24 cellular contexts compared by ENCODE assay signal in the genomic region with DNA sequence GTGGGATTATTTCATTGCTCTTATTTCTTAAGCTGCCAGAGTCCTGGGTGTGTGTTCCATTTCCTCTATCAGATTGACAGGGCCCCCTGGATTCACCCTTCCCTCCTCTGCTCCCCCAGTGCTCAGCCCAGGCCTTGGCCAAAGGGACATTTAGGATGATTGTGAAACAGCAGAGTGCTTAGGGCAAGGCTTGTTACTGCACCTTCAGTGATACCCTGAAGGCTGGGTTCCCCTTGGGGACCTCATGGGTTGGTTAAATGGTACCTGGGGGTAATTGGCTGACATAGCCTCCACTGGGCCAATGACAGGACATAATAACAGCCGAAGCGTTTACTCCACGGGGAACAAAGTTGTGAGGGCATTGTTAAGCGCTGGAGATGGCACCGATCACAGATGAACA. TPM values are rescaled to one million over a fixed set of nuclear protein-coding genes. Genes with fewer than 3 reads are reported as not detected.
A peak's percentile ranks its signal among the peaks of the same experiment; 100 is the strongest.
DNase-seq lines count a peak whose midpoint lies in the region; ATAC-seq, FAIRE-seq and TF ChIP-seq lines count a peak whose summit lies in the region.
"Had no signal": no experiment of that assay in that cellular context is flagged by ENCODE, and none has a peak within 500 bp of the region (broad histone marks: within the 10 kb centered on the region; RNA-seq: fewer than 3 reads in every experiment).

No MANE protein-coding gene starts in this region.

- no peaks in the 10 kb centered on the region for H3K36me3 Mint-ChIP-seq in activated T-cell treated with anti-CD3 and anti-CD28 coated beads, Interleukin-2, amount 50 U/mL, for 72 hours (ENCODE audit: insufficient read depth in 2 of 2)
- peaks cover 4% of the 10 kb centered on the region for H3K36me3 Mint-ChIP-seq in CD4-positive, alpha-beta T cell (ENCODE audit: low read depth)
- H3K36me3 Mint-ChIP-seq in astrocyte (ENCODE audit: low read depth, unreplicated experiment): peaks cover 2% of the 10 kb centered on the region
- peaks cover 0 to 3% (median 1%) of the 10 kb centered on the region in 3 donors for H3K36me3 Mint-ChIP-seq in naive thymus-derived CD8-positive, alpha-beta T cell
- no peaks in the 10 kb centered on the region for H3K36me3 Mint-ChIP-seq in WTC11
- H3K36me3 Mint-ChIP-seq: CD8-positive, alpha-beta T cell had no signal

- no peaks in the 10 kb centered on the region for H3K4me1 ChIP-seq in astrocyte (ENCODE audit: insufficient read depth, low read length)
- H3K4me1 ChIP-seq: BE2C had no signal

- no peak overlapping the region for H3K27ac Mint-ChIP-seq in activated T-cell treated with anti-CD3 and anti-CD28 coated beads, Interleukin-2, amount 50 U/mL, for 72 hours
- peak overlapping the region; percentile 89 for H3K27ac Mint-ChIP-seq in CD4-positive, alpha-beta T cell
- peak overlapping the region; percentile 6 for H3K27ac Mint-ChIP-seq in astrocyte (ENCODE audit: unreplicated experiment)
- H3K27ac Mint-ChIP-seq in naive thymus-derived CD8-positive, alpha-beta T cell: peak overlapping the region in 9 of 10 donors; percentile 44 to 92 (median 73)
- H3K27ac Mint-ChIP-seq in WTC11: no peak overlapping the region

- POLR2A ChIA-PET in CD4-positive, alpha-beta T cell (lab: Charles Lee): interaction anchor here (0.6 to 0.8 kb wide), 2 partner anchors 8 to 10 kb away, joined by 3 read pairs; no protein-coding TSS in a partner anchor
- POLR2A ChIA-PET in naive thymus-derived CD8-positive, alpha-beta T cell (lab: Charles Lee): no interaction called here
- POLR2A ChIA-PET in WTC11 (lab: Charles Lee): interaction anchor here (0.6 kb wide), 1 partner anchor 251 kb away, joined by 3 read pairs; no protein-coding TSS in a partner anchor

- no peak for FAIRE-seq in astrocyte (lab: Jason Lieb, UNC)
- FAIRE-seq: GM12892, GM18507, H54 had no signal

- intact Hi-C loops in CD4-positive, alpha-beta T cell (cut with DNase I, micrococcal nuclease): loop anchor here (2.0 kb wide), 1 partner anchor 16 kb away; no protein-coding TSS in a partner anchor

- no peaks in the 10 kb centered on the region for H3K79me2 ChIP-seq in astrocyte (ENCODE audit: insufficient read depth, low read length)

- H3K27me3 ChIP-seq in CD4-positive, alpha-beta T cell (ENCODE audit: control insufficient read depth, insufficient read depth, low read length): no peaks in the 10 kb centered on the region
- peaks cover 65% of the 10 kb centered on the region for H3K27me3 ChIP-seq in astrocyte (ENCODE audit: insufficient read depth, low read length)

- peaks cover 7% of the 10 kb centered on the region for H3K27me3 Mint-ChIP-seq in activated T-cell treated with anti-CD3 and anti-CD28 coated beads, Interleukin-2, amount 50 U/mL, for 72 hours (ENCODE audit: low read depth)
- H3K27me3 Mint-ChIP-seq in CD4-positive, alpha-beta T cell: peaks cover 5% of the 10 kb centered on the region
- peaks cover 50% of the 10 kb centered on the region for H3K27me3 Mint-ChIP-seq in astrocyte (ENCODE audit: low read depth, unreplicated experiment)
- H3K27me3 Mint-ChIP-seq in naive thymus-derived CD8-positive, alpha-beta T cell: peaks cover 0 to 7% (median 0%) of the 10 kb centered on the region in 5 donors
- H3K27me3 Mint-ChIP-seq in WTC11 (ENCODE audit: low read depth): peaks cover 33% of the 10 kb centered on the region

- H4K20me1 ChIP-seq in astrocyte (ENCODE audit: insufficient read depth, low read length): no peaks in the 10 kb centered on the region

- H3K9ac ChIP-seq in astrocyte (ENCODE audit: low read length): no peak overlapping the region

- H2AFZ ChIP-seq in astrocyte (ENCODE audit: low read depth, low read length): no peak overlapping the region

- H3K4me3 Mint-ChIP-seq in activated T-cell treated with anti-CD3 and anti-CD28 coated beads, Interleukin-2, amount 50 U/mL, for 72 hours: no peak overlapping the region
- H3K4me3 Mint-ChIP-seq in CD4-positive, alpha-beta T cell: no peak overlapping the region
- no peak overlapping the region for H3K4me3 Mint-ChIP-seq in astrocyte (ENCODE audit: unreplicated experiment)
- H3K4me3 Mint-ChIP-seq in naive thymus-derived CD8-positive, alpha-beta T cell: peak overlapping the region in 5 of 10 donors; percentile 10 to 50 (median 30)
- H3K4me3 Mint-ChIP-seq in WTC11: no peak overlapping the region
- H3K4me3 Mint-ChIP-seq: CD8-positive, alpha-beta T cell had no signal

- no peaks in the 10 kb centered on the region for H3K9me3 ChIP-seq in CD4-positive, alpha-beta T cell (ENCODE audit: control insufficient read depth, low read length)
- no peaks in the 10 kb centered on the region for H3K9me3 ChIP-seq in astrocyte (ENCODE audit: insufficient read depth, low read depth, low read length)
- H3K9me3 ChIP-seq: BE2C had no signal

- H3K36me3 ChIP-seq in astrocyte (ENCODE audit: insufficient read depth, low read length): no peaks in the 10 kb centered on the region
- H3K36me3 ChIP-seq: BE2C had no signal

- H3K9me3 Mint-ChIP-seq in activated T-cell treated with anti-CD3 and anti-CD28 coated beads, Interleukin-2, amount 50 U/mL, for 72 hours: no peaks in the 10 kb centered on the region
- H3K9me3 Mint-ChIP-seq in CD4-positive, alpha-beta T cell: no peaks in the 10 kb centered on the region
- peaks cover 11% of the 10 kb centered on the region for H3K9me3 Mint-ChIP-seq in astrocyte (ENCODE audit: unreplicated experiment)
- H3K9me3 Mint-ChIP-seq in naive thymus-derived CD8-positive, alpha-beta T cell: no peaks in the 10 kb centered on the region
- H3K9me3 Mint-ChIP-seq in WTC11: no peaks in the 10 kb centered on the region
- H3K9me3 Mint-ChIP-seq: CD8-positive, alpha-beta T cell had no signal

- ATAC-seq in activated T-cell treated with anti-CD3 and anti-CD28 coated beads, Interleukin-2, amount 50 U/mL, for 72 hours (replicated peaks in 1 of 2): no peak
- no peak for ATAC-seq in CD4-positive, alpha-beta T cell (ENCODE audit: poor library complexity)
- no peak for ATAC-seq in naive thymus-derived CD8-positive, alpha-beta T cell
- ATAC-seq in esophagus mucosa: no peak
- no peak for ATAC-seq in WTC11
- ATAC-seq in GM21723 (IDR thresholded peaks at IDR 0.05; ENCODE audit: unreplicated experiment): no peak

- H3K4me1 Mint-ChIP-seq in activated T-cell treated with anti-CD3 and anti-CD28 coated beads, Interleukin-2, amount 50 U/mL, for 72 hours (ENCODE audit: low read depth): peaks cover 50% of the 10 kb centered on the region
- peaks cover 74% of the 10 kb centered on the region for H3K4me1 Mint-ChIP-seq in CD4-positive, alpha-beta T cell (ENCODE audit: low read depth)
- H3K4me1 Mint-ChIP-seq in astrocyte (ENCODE audit: low read depth, unreplicated experiment) (peaks cover 5% of the 10 kb centered on the region), WTC11 (no peaks in the 10 kb centered on the region)
- H3K4me1 Mint-ChIP-seq in naive thymus-derived CD8-positive, alpha-beta T cell: peaks cover 53 to 69% (median 63%) of the 10 kb centered on the region in 4 donors

- CTCF ChIA-PET in CD4-positive, alpha-beta T cell (lab: Charles Lee): no interaction called here
- CTCF ChIA-PET in WTC11 (lab: Charles Lee): interaction anchor here (2.1 kb wide), 1 partner anchor 8 kb away, joined by 8 read pairs; no protein-coding TSS in a partner anchor

- peak; percentile 9 to 12 for DNase-seq in activated T-cell treated with anti-CD3 and anti-CD28 coated beads, Interleukin-2, amount 50 U/mL, for 48 hours
- no peak for DNase-seq in activated T-cell treated with anti-CD3 and anti-CD28 coated beads, Interleukin-2, amount 50 U/mL, for 72 hours
- no peak for DNase-seq in CD4-positive, alpha-beta T cell
- DNase-seq in astrocyte (ENCODE audit: low read depth) (no peak), WTC11 (ENCODE audit: low spot score) (no peak)
- peak in 1 of 10 donors; percentile 9 for DNase-seq in naive thymus-derived CD8-positive, alpha-beta T cell
- DNase-seq: BE2C, Calu3, KG1, MV-4-11, NCI-H187 treated with DMSO at 0.1 percent for 48 hours, NCI-H2227 treated with DMSO at 0.1 percent for 48 hours, NCI-H524, NCI-H82, OCI-M1, Right ventricle myocardium superior had no signal

- no peak overlapping the region for H3K27ac ChIP-seq in CD4-positive, alpha-beta T cell (ENCODE audit: low read depth, low read length)
- H3K27ac ChIP-seq in astrocyte (ENCODE audit: low read depth, low read length): no peak overlapping the region

- H3K4me3 ChIP-seq in astrocyte (ENCODE audit: insufficient read depth, low read depth, low read length): no peak overlapping the region

- no peak for TF ChIP-seq CTCF in CD4-positive, alpha-beta T cell (IDR thresholded peaks at IDR 0.05)
- TF ChIP-seq CTCF in astrocyte (IDR thresholded peaks at IDR 0.05; ENCODE audit: insufficient read depth, low read depth, low read length): no peak
- TF ChIP-seq CTCF in WTC11 (IDR thresholded peaks at IDR 0.05): no peak

- no peak overlapping the region for H3K4me2 ChIP-seq in astrocyte (ENCODE audit: low read length)

RNA-seq across cellular contexts. Expression of a gene that starts 1.3 kb away (rescaled TPM):
- 1 to 10 TPM in 1 of 2 donors, under 1 TPM in 1; 0.31 to 2.3 TPM for total RNA-seq in activated T-cell treated with anti-CD3 and anti-CD28 coated beads, Interleukin-2, amount 50 U/mL, for 72 hours
- total RNA-seq in CD4-positive, alpha-beta T cell: 10 to 100 TPM; 82.2 to 83.4 TPM
- total RNA-seq in astrocyte (not detected in 2 replicates), esophagus mucosa (not detected), WTC11 (2021) (0.11 TPM in 1 of 3 replicates, not detected in the others)
- total RNA-seq in naive thymus-derived CD8-positive, alpha-beta T cell: 10 to 100 TPM; 11.4 to 11.6 TPM
- under 1 TPM in 2 of 3 donors, not detected in 1; 0.12 to 0.46 TPM for polyA plus RNA-seq in naive thymus-derived CD8-positive, alpha-beta T cell
- total RNA-seq: A172, Calu3, HT-29, Right ventricle myocardium superior had no signal

RNA-seq across cellular contexts. Expression of a gene that starts 15.8 kb away (rescaled TPM):
- 1 to 10 TPM in 1 of 2 donors, under 1 TPM in 1; 0.36 to 1.3 TPM for total RNA-seq in activated T-cell treated with anti-CD3 and anti-CD28 coated beads, Interleukin-2, amount 50 U/mL, for 72 hours
- 10 to 100 TPM; 67.2 to 69.7 TPM for total RNA-seq in CD4-positive, alpha-beta T cell
- total RNA-seq in astrocyte (not detected in 2 replicates), esophagus mucosa (not detected), WTC11 (2021) (not detected in 3 replicates)
- 1 to 10 TPM; 8.5 to 10.0 TPM for total RNA-seq in naive thymus-derived CD8-positive, alpha-beta T cell
- 10 to 100 TPM in 1 of 3 donors, 1 to 10 TPM in 1, under 1 TPM in 1; 0.72 to 10.0 (median 1.8) TPM for polyA plus RNA-seq in naive thymus-derived CD8-positive, alpha-beta T cell
- total RNA-seq: A172, Calu3, HT-29, Right ventricle myocardium superior had no signal

RNA-seq across cellular contexts. Expression of a gene that starts 28.9 kb away (rescaled TPM):
- total RNA-seq in activated T-cell treated with anti-CD3 and anti-CD28 coated beads, Interleukin-2, amount 50 U/mL, for 72 hours: under 1 TPM in 1 of 2 donors, not detected in 1; 0.12 TPM
- under 1 TPM; 0.30 to 0.34 TPM for total RNA-seq in CD4-positive, alpha-beta T cell
- not detected in 2 replicates for total RNA-seq in astrocyte
- under 1 TPM in 1 of 2 experiments, not detected in 1; 0.26 TPM for total RNA-seq in naive thymus-derived CD8-positive, alpha-beta T cell
- not detected for polyA plus RNA-seq in naive thymus-derived CD8-positive, alpha-beta T cell
- 0.12 TPM for total RNA-seq in esophagus mucosa
- total RNA-seq in WTC11 (2021): not detected in 3 replicates
- total RNA-seq: A172; Calu3; CD8-positive, alpha-beta T cell; HT-29; Right ventricle myocardium superior had no signal

RNA-seq across cellular contexts. Expression of a gene that starts 49.5 kb away (rescaled TPM):
- not detected for total RNA-seq in activated T-cell treated with anti-CD3 and anti-CD28 coated beads, Interleukin-2, amount 50 U/mL, for 72 hours
- 1 to 10 TPM; 1.7 to 2.1 TPM for total RNA-seq in CD4-positive, alpha-beta T cell
- total RNA-seq in astrocyte (not detected in 2 replicates), esophagus mucosa (not detected), WTC11 (2021) (not detected in 3 replicates)
- total RNA-seq in naive thymus-derived CD8-positive, alpha-beta T cell: under 1 TPM; 0.62 to 0.77 TPM
- 1 to 10 TPM; 1.1 to 3.4 (median 1.2) TPM for polyA plus RNA-seq in naive thymus-derived CD8-positive, alpha-beta T cell
- total RNA-seq: A172, Calu3, HT-29, Right ventricle myocardium superior had no signal

RNA-seq across cellular contexts. Expression of a gene that starts 49.6 kb away (rescaled TPM):
- total RNA-seq in activated T-cell treated with anti-CD3 and anti-CD28 coated beads, Interleukin-2, amount 50 U/mL, for 72 hours: not detected
- total RNA-seq in CD4-positive, alpha-beta T cell: not detected
- total RNA-seq in astrocyte (not detected in 2 replicates), esophagus mucosa (not detected), WTC11 (2021) (not detected in 3 replicates)
- total RNA-seq in naive thymus-derived CD8-positive, alpha-beta T cell: not detected
- polyA plus RNA-seq in naive thymus-derived CD8-positive, alpha-beta T cell: not detected
- total RNA-seq: A172; Calu3; CD8-positive, alpha-beta T cell; HT-29; Right ventricle myocardium superior had no signal

Comparison
In these comparisons a context has a peak if more than half of its experiments do, and no peak if none do; other contexts are left out.
1. DNase-seq: peak in activated T-cell treated with anti-CD3 and anti-CD28 coated beads, Interleukin-2, amount 50 U/mL, for 48 hours (2 of 2); none in activated T-cell treated with anti-CD3 and anti-CD28 coated beads, Interleukin-2, amount 50 U/mL, for 72 hours (0 of 2), CD4-positive, alpha-beta T cell (0 of 10), astrocyte (single experiment) and WTC11 (single experiment).
2. H3K27ac Mint-ChIP-seq: peak in CD4-positive, alpha-beta T cell (single experiment), astrocyte (single experiment) and naive thymus-derived CD8-positive, alpha-beta T cell (9 of 10); none in activated T-cell treated with anti-CD3 and anti-CD28 coated beads, Interleukin-2, amount 50 U/mL, for 72 hours (single experiment) and WTC11 (single experiment).
3. RNA of a gene that starts 1.3 kb away (total RNA-seq): 82.2 to 83.4 TPM in CD4-positive, alpha-beta T cell; 11.4 to 11.6 TPM in naive thymus-derived CD8-positive, alpha-beta T cell, 0.31 to 2.3 TPM in activated T-cell treated with anti-CD3 and anti-CD28 coated beads, Interleukin-2, amount 50 U/mL, for 72 hours, not detected in astrocyte, not detected in esophagus mucosa (single experiment) and 0.11 TPM in WTC11; every median in the first group is over 4 times any median in the second.
4. RNA of a gene that starts 15.8 kb away (total RNA-seq): 67.2 to 69.7 TPM in CD4-positive, alpha-beta T cell; 8.5 to 10.0 TPM in naive thymus-derived CD8-positive, alpha-beta T cell, 0.36 to 1.3 TPM in activated T-cell treated with anti-CD3 and anti-CD28 coated beads, Interleukin-2, amount 50 U/mL, for 72 hours, not detected in WTC11, not detected in astrocyte and not detected in esophagus mucosa (single experiment); every median in the first group is over 4 times any median in the second.